20 cellular contexts compared by ENCODE assay signal in the genomic region with DNA sequence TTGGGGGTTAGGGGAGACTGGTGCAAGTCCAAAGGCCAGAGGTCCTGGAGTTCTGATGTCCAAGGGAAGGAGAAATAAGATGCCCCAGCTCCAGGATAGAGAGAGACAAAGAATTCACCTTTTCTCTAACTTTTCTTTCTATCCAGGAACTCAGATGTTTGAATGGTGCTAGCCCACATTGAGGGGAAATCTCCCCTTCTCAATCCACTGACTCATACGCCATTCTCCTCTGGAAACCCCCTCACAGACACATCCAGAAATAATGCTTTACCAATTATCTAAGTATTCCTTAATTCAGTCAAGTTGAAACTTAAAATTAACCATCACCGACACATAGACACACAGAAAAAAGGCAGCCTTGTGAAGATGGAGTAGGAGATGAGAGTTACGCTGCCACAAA.
DNase-seq lines count a peak whose midpoint lies in the region; ATAC-seq, FAIRE-seq and TF ChIP-seq lines count a peak whose summit lies in the region.
"Had no signal": no experiment of that assay in that cellular context is flagged by ENCODE, and none has a peak within 500 bp of the region (broad histone marks: within the 10 kb centered on the region; RNA-seq: fewer than 3 reads in every experiment).

No MANE protein-coding gene starts in this region.

- CTCF ChIA-PET in GM12878 (lab: Yijun Ruan, JAX) (no interaction called here), WTC11 (lab: Charles Lee) (no interaction called here)

- TF ChIP-seq POLR2A in GM12878 (IDR thresholded peaks at IDR 0.05; ENCODE audit: low read depth, low read length), result no peak
- no peak for TF ChIP-seq POLR2A in H54 (IDR thresholded peaks at IDR 0.05; ENCODE audit: low read depth, low read length)

- H3K4me3 Mint-ChIP-seq in WTC11, result no peak overlapping the region
- H3K4me3 Mint-ChIP-seq: CD14-positive monocyte; CD4-positive, alpha-beta memory T cell; H9; IgD-negative memory B cell had no signal

- 3% methylated on average over 3 of the region's 3 CpGs for WGBS in GM12878 (ENCODE audit: insufficient coverage, insufficient replicate concordance, low lambda C conversion rate, missing lambda C conversion rate)

- TF ChIP-seq CTCF in GM12878 (IDR thresholded peaks at IDR 0.05 in 2 of 3, conservative IDR thresholded peaks at IDR 0.05 in 1 of 3; ENCODE audit: control insufficient read depth in 2 of 3, extremely low read depth in 1 of 3, insufficient read depth in 1 of 3, low read depth in 3 of 3, low read length in 3 of 3), result no peak
- TF ChIP-seq CTCF in WTC11 (IDR thresholded peaks at IDR 0.05), result no peak

- H3K4me1 Mint-ChIP-seq in WTC11, result peaks cover 16% of the 10 kb centered on the region
- H3K4me1 Mint-ChIP-seq: CD14-positive monocyte; CD4-positive, alpha-beta memory T cell; IgD-negative memory B cell had no signal

- H3K27me3 ChIP-seq in GM12878 (replicated peaks in 1 of 2; ENCODE audit: control insufficient read depth in 2 of 2, insufficient read depth in 2 of 2, low read length in 1 of 2), result no peaks in the 10 kb centered on the region
- H3K27me3 ChIP-seq: BLaER1 had no signal

- no peak overlapping the region for H3K9ac ChIP-seq in GM12878 (ENCODE audit: control insufficient read depth, insufficient read depth, low read length)
- H3K9ac ChIP-seq: BLaER1, GM23248 had no signal

- no peaks in the 10 kb centered on the region for H3K9me3 Mint-ChIP-seq in WTC11
- H3K9me3 Mint-ChIP-seq: H9 had no signal

- no peak overlapping the region for H3K4me3 ChIP-seq in GM12878
- H3K4me3 ChIP-seq: BLaER1, GM23248 had no signal

- intact Hi-C loops in GM12878 (cut with micrococcal nuclease; ENCODE audit: unreplicated experiment), result no loop called here

- H3K27ac Mint-ChIP-seq in WTC11, result no peak overlapping the region
- H3K27ac Mint-ChIP-seq: CD14-positive monocyte; CD4-positive, alpha-beta memory T cell; H9; IgD-negative memory B cell had no signal

- H3K27ac ChIP-seq in GM12878 (ENCODE audit: control insufficient read depth, insufficient read depth), result no peak overlapping the region
- H3K27ac ChIP-seq: BLaER1, GM23248 had no signal

- H4K20me1 ChIP-seq in GM12878 (ENCODE audit: control insufficient read depth, insufficient read depth), result no peaks in the 10 kb centered on the region
- H4K20me1 ChIP-seq: BLaER1 had no signal

- peak; percentile 82 for ATAC-seq in GM18868 (IDR thresholded peaks at IDR 0.05; ENCODE audit: unreplicated experiment)
- ATAC-seq in HG02678 (IDR thresholded peaks at IDR 0.05; ENCODE audit: unreplicated experiment), result peak; percentile 48
- ATAC-seq in GM12878, result peak; percentile 80
- ATAC-seq in WTC11, result no peak
- no peak for ATAC-seq in HG03460 (IDR thresholded peaks at IDR 0.05; ENCODE audit: unreplicated experiment)
- ATAC-seq: HepG2 had no signal

- in situ Hi-C loops in GM12878 (cut with MboI), result no loop called here

- H3K4me1 ChIP-seq in GM12878 (ENCODE audit: control insufficient read depth, insufficient read depth, low read length), result no peaks in the 10 kb centered on the region
- H3K4me1 ChIP-seq: BLaER1 had no signal

- FAIRE-seq in GM12878 (lab: Jason Lieb, UNC), result no peak
- no peak for FAIRE-seq in H54 (lab: Jason Lieb, UNC)
- FAIRE-seq: GM12891, HepG2 had no signal

- no TSS peak for BruUV-seq in GM12878 (replicated peaks; lab: Mats Ljungman, UMichigan)

- no peak for TF ChIP-seq EP300 in GM12878 (IDR thresholded peaks at IDR 0.05; ENCODE audit: borderline replicate concordance in 1 of 2, control insufficient read depth in 1 of 2, low read depth in 2 of 2, low read length in 2 of 2)

- H3K36me3 Mint-ChIP-seq in WTC11, result no peaks in the 10 kb centered on the region
- H3K36me3 Mint-ChIP-seq: CD14-positive monocyte; CD4-positive, alpha-beta memory T cell; IgD-negative memory B cell had no signal

- H2AFZ ChIP-seq in GM12878 (ENCODE audit: control insufficient read depth, low read depth, low read length), result no peak overlapping the region
- H2AFZ ChIP-seq: GM23248 had no signal

- H3K4me2 ChIP-seq in GM12878 (ENCODE audit: control insufficient read depth, insufficient read depth), result no peak overlapping the region
- H3K4me2 ChIP-seq: BLaER1 had no signal

- no peaks in the 10 kb centered on the region for H3K36me3 ChIP-seq in GM12878 (ENCODE audit: control insufficient read depth in 2 of 2, insufficient read depth in 2 of 2, low read length in 1 of 2)
- H3K36me3 ChIP-seq: BLaER1 had no signal

- H3K79me2 ChIP-seq in GM12878 (ENCODE audit: control insufficient read depth, insufficient read depth, low read length), result no peaks in the 10 kb centered on the region

- SMC1A ChIA-PET in GM12878 (lab: Charles Lee; ENCODE audit: uncharacterized antibody, unreplicated experiment), result no interaction called here

- H3K27me3 Mint-ChIP-seq in WTC11 (ENCODE audit: low read depth), result no peaks in the 10 kb centered on the region
- H3K27me3 Mint-ChIP-seq: CD4-positive, alpha-beta memory T cell; IgD-negative memory B cell had no signal

- POLR2A ChIA-PET in GM12878 (lab: Charles Lee) (no interaction called here), WTC11 (lab: Charles Lee) (no interaction called here)

- RAD21 ChIA-PET in GM12878 (lab: Charles Lee; ENCODE audit: unreplicated experiment), result no interaction called here

- DNase-seq in GM12878 (ENCODE audit: low read depth, low spot score), result no peak
- DNase-seq in WTC11 (ENCODE audit: low spot score), result no peak
- no peak for DNase-seq in DMS53 treated with DMSO at 0.1 percent for 48 hours (lab: John Stamatoyannopoulos, UW; ENCODE audit: unreplicated experiment)
- DNase-seq in H54 (ENCODE audit: insufficient read length, low spot score), result no peak
- DNase-seq: 8988T; CD4-positive, alpha-beta memory T cell; DMS153; DMS79 treated with DMSO at 0.1 percent for 48 hours; GM23248; H9; Kasumi-1; KG1 had no signal

- TF ChIP-seq RAD21 in GM12878 (IDR thresholded peaks at IDR 0.05; ENCODE audit: insufficient read depth, low read depth, low read length), result no peak

- H3K9me3 ChIP-seq in GM12878 (replicated peaks; ENCODE audit: control insufficient read depth, insufficient read depth, low read length), result no peaks in the 10 kb centered on the region
- H3K9me3 ChIP-seq: BLaER1 had no signal

TF ChIP-seq in GM12878, 131 proteins besides CTCF, POLR2A, EP300 and RAD21:
- no peak for TF ChIP-seq GABPA (IDR thresholded peaks at IDR 0.05; ENCODE audit: low read depth)
- TF ChIP-seq RELB (IDR thresholded peaks at IDR 0.05; ENCODE audit: low read depth), result peak; percentile 44; the same call in 1 of the 2 replicates

TF ChIP-seq in WTC11, 78 proteins besides CTCF, POLR2A, EP300 and RAD21 (continues in another document):
- no peak for TF ChIP-seq PREB (CRISPR knock-in tag; IDR thresholded peaks at IDR 0.05; ENCODE audit: borderline replicate concordance)
- TF ChIP-seq, protein P1, sequence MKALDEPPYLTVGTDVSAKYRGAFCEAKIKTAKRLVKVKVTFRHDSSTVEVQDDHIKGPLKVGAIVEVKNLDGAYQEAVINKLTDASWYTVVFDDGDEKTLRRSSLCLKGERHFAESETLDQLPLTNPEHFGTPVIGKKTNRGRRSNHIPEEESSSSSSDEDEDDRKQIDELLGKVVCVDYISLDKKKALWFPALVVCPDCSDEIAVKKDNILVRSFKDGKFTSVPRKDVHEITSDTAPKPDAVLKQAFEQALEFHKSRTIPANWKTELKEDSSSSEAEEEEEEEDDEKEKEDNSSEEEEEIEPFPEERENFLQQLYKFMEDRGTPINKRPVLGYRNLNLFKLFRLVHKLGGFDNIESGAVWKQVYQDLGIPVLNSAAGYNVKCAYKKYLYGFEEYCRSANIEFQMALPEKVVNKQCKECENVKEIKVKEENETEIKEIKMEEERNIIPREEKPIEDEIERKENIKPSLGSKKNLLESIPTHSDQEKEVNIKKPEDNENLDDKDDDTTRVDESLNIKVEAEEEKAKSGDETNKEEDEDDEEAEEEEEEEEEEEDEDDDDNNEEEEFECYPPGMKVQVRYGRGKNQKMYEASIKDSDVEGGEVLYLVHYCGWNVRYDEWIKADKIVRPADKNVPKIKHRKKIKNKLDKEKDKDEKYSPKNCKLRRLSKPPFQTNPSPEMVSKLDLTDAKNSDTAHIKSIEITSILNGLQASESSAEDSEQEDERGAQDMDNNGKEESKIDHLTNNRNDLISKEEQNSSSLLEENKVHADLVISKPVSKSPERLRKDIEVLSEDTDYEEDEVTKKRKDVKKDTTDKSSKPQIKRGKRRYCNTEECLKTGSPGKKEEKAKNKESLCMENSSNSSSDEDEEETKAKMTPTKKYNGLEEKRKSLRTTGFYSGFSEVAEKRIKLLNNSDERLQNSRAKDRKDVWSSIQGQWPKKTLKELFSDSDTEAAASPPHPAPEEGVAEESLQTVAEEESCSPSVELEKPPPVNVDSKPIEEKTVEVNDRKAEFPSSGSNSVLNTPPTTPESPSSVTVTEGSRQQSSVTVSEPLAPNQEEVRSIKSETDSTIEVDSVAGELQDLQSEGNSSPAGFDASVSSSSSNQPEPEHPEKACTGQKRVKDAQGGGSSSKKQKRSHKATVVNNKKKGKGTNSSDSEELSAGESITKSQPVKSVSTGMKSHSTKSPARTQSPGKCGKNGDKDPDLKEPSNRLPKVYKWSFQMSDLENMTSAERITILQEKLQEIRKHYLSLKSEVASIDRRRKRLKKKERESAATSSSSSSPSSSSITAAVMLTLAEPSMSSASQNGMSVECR (CRISPR knock-in tag; IDR thresholded peaks at IDR 0.05; ENCODE audit: borderline replicate concordance), result no peak
- TF ChIP-seq JAZF1 (CRISPR knock-in tag; IDR thresholded peaks at IDR 0.05), result no peak

Comparison
In these comparisons a context has a peak if more than half of its experiments do, and no peak if none do; other contexts are left out.
1. ATAC-seq: peak in GM18868 (single experiment), HG02678 (single experiment) and GM12878 (single experiment); none in WTC11 (single experiment) and HG03460 (single experiment).